Comparison of ENCODE assay signal across 19 cellular contexts in the genomic region with DNA sequence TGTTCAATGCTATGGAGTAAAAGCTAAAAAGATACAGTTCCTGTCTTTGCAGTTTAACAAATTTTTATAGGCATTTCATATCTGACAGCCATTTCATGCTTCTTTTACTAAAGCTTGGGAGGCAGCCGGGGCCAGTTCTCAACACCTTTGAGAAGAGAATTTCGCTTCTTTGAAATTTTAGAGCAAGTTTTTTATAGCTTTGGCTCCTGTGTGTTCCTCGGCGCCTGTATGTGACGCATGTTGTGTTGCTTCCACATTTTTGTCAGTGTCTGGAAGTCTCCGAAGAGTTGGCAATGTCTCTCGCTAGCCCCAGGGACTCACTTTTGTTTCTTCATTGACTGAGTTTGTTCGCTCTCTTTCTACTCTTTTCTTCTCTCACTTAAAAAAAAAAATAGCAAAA.
"Had no signal": no experiment of that assay in that cellular context is flagged by ENCODE, and none has a peak within 500 bp of the region (broad histone marks: within the 10 kb centered on the region; RNA-seq: fewer than 3 reads in every experiment).

No MANE protein-coding gene starts in this region.

- H3K4me1 Mint-ChIP-seq: central memory CD8-positive, alpha-beta T cell; natural killer cell; stimulated activated naive B cell treated with anti-CD40 and anti-IgM and Interleukin-4, amounts not matched to agents 10 μg/mL and 1 μg/mL and 100 μg/mL, for 72 hours; stimulated activated naive CD8-positive, alpha-beta T cell treated with anti-CD3 and anti-CD28 coated beads, Interleukin-15, amount 100 ng/mL, for 72 hours had no signal

- H3K4me3 Mint-ChIP-seq: central memory CD8-positive, alpha-beta T cell; effector memory CD8-positive, alpha-beta T cell; natural killer cell; stimulated activated naive B cell treated with anti-CD40 and anti-IgM and Interleukin-4, amounts not matched to agents 10 μg/mL and 1 μg/mL and 100 μg/mL, for 72 hours; stimulated activated naive CD8-positive, alpha-beta T cell treated with anti-CD3 and anti-CD28 coated beads, Interleukin-15, amount 100 ng/mL, for 72 hours had no signal

- H3K4me3 ChIP-seq: esophagus squamous epithelium, gastroesophageal sphincter, psoas muscle, right lobe of liver, thoracic aorta had no signal

- H3K36me3 Mint-ChIP-seq: natural killer cell; stimulated activated naive B cell treated with anti-CD40 and anti-IgM and Interleukin-4, amounts not matched to agents 10 μg/mL and 1 μg/mL and 100 μg/mL, for 72 hours had no signal

- DNase-seq: cortex of kidney; effector memory CD8-positive, alpha-beta T cell; esophagus squamous epithelium; foreskin fibroblast; glutamatergic neuron; kidney; left colon; natural killer cell; psoas muscle; retina; right lobe of liver; stimulated activated CD4-positive, alpha-beta T cell treated with anti-CD3 and anti-CD28 coated beads, Interleukin-4, amount 100 ng/mL, for 24 hours; stimulated activated naive B cell treated with anti-CD40 and anti-IgM and Interleukin-4, amounts not matched to agents 10 μg/mL and 1 μg/mL and 100 μg/mL, for 72 hours; stimulated activated naive CD8-positive, alpha-beta T cell treated with anti-CD3 and anti-CD28 coated beads, Interleukin-15, amount 100 ng/mL, for 72 hours; trophoblast cell had no signal

- H3K4me1 ChIP-seq: gastroesophageal sphincter, parathyroid adenoma, psoas muscle had no signal

- H3K9me3 Mint-ChIP-seq: central memory CD8-positive, alpha-beta T cell; effector memory CD8-positive, alpha-beta T cell; natural killer cell; stimulated activated naive B cell treated with anti-CD40 and anti-IgM and Interleukin-4, amounts not matched to agents 10 μg/mL and 1 μg/mL and 100 μg/mL, for 72 hours; stimulated activated naive CD8-positive, alpha-beta T cell treated with anti-CD3 and anti-CD28 coated beads, Interleukin-15, amount 100 ng/mL, for 72 hours had no signal

- H3K9me3 ChIP-seq: esophagus squamous epithelium, gastroesophageal sphincter, psoas muscle, right lobe of liver, thoracic aorta had no signal

- H3K27ac Mint-ChIP-seq: effector memory CD8-positive, alpha-beta T cell; natural killer cell; stimulated activated naive B cell treated with anti-CD40 and anti-IgM and Interleukin-4, amounts not matched to agents 10 μg/mL and 1 μg/mL and 100 μg/mL, for 72 hours; stimulated activated naive CD8-positive, alpha-beta T cell treated with anti-CD3 and anti-CD28 coated beads, Interleukin-15, amount 100 ng/mL, for 72 hours had no signal

- H3K27me3 ChIP-seq: gastroesophageal sphincter, right lobe of liver had no signal

- H3K27ac ChIP-seq: esophagus squamous epithelium, gastroesophageal sphincter, parathyroid adenoma, psoas muscle, right lobe of liver, thoracic aorta had no signal

- H3K27me3 Mint-ChIP-seq: central memory CD8-positive, alpha-beta T cell; effector memory CD8-positive, alpha-beta T cell; stimulated activated naive B cell treated with anti-CD40 and anti-IgM and Interleukin-4, amounts not matched to agents 10 μg/mL and 1 μg/mL and 100 μg/mL, for 72 hours; stimulated activated naive CD8-positive, alpha-beta T cell treated with anti-CD3 and anti-CD28 coated beads, Interleukin-15, amount 100 ng/mL, for 72 hours had no signal

- H3K36me3 ChIP-seq: esophagus squamous epithelium, gastroesophageal sphincter, right lobe of liver, thoracic aorta had no signal
